In the genomic region with DNA sequence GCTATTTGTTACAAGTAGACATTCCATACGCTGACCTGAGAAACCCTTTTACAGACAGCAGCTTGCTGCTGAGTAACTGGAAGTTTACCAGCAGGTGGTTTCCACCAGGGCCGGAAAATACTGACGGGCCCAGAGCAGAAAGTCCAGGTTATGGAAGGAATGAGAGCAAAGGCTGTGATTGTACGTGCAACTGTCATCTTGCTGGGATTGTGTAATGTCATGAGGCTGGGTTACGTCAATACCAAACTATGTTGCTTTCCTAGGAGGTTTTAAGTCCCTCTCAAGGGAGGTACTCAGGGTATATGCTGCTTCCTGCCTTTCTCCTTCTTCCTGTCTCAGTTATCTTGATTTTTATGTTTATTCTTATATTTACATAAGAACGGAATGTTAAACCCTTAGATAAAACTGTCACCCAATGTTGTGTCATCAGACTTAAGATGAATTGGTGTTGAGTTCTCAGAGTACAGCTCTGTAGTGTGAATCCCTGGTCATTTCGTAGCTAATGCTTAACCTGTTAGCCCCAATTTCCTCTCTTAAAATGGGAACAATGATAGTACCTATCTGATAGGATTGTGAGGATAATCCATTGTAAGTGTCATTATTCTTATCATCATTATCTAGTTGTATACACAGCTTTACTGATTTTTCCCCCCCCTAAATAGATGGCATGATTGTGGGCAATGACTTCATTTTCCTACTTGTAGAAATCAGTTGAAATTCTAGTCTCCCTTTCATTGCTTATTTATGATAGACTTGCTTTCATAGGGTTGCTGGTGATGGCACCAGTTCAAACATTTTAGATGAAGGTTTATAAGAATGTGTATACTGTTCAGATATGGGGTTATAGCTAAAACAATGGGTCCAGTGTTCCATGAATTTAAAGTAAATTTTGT, we compare ENCODE assay signal across 8 cellular contexts.
DNase-seq lines count a peak whose midpoint lies in the region; ATAC-seq, FAIRE-seq and TF ChIP-seq lines count a peak whose summit lies in the region.

No MANE protein-coding gene starts in this region.

- peak; percentile 94 for DNase-seq in EH (ENCODE audit: low read depth)
- peak in 2 of 3 donors; percentile 63 to 78 for DNase-seq in Peyer's patch
- peak; percentile 86 for DNase-seq in fibroblast of gingiva (ENCODE audit: low read depth)
- DNase-seq in pancreas: peak in 3 of 6 donors; percentile 55 to 67 (median 59)
- DNase-seq in NCI-H1092 (lab: John Stamatoyannopoulos, UW): no peak
- DNase-seq in stimulated activated CD4-positive, alpha-beta T cell treated with anti-CD3 and anti-CD28 coated beads, Interleukin-12 subunit alpha, Interleukin-12 subunit beta, amount 100 ng/mL, for 4 hours: no peak
- no peak for DNase-seq in KG1 (lab: John Stamatoyannopoulos, UW)

- H3K4me3 ChIP-seq in Peyer's patch (no peak overlapping the region), pancreas (no peak overlapping the region)

- no peak for FAIRE-seq in pancreas (lab: Jason Lieb, UNC)

- WGBS in pancreas, 2 donors: 13 to 17% methylated on average over 7 of the region's 7 CpGs

- no peaks in the 10 kb centered on the region for H3K9me3 ChIP-seq in Peyer's patch
- no peaks in the 10 kb centered on the region for H3K9me3 ChIP-seq in pancreas

- no peaks in the 10 kb centered on the region for H3K27me3 ChIP-seq in Peyer's patch
- no peaks in the 10 kb centered on the region for H3K27me3 ChIP-seq in pancreas

- peak; percentile 65 to 83 (median 76) for ATAC-seq in pancreas
- no peak for ATAC-seq in GM21576 (IDR thresholded peaks at IDR 0.05; ENCODE audit: unreplicated experiment)

- TF ChIP-seq CTCF in Peyer's patch (IDR thresholded peaks at IDR 0.05): peak in 3 of 6 experiments; percentile 31 to 42 (median 37)
- no peak for TF ChIP-seq CTCF in pancreas (IDR thresholded peaks at IDR 0.05)

- H3K27ac ChIP-seq in Peyer's patch: peak overlapping the region in 3 of 4 donors; percentile 65 to 77 (median 76)
- peak overlapping the region; percentile 14 to 79 (median 59) for H3K27ac ChIP-seq in pancreas

- peaks cover 0 to 64% (median 4%) of the 10 kb centered on the region in 4 donors for H3K4me1 ChIP-seq in Peyer's patch
- peaks cover 52 to 71% (median 53%) of the 10 kb centered on the region in 3 donors for H3K4me1 ChIP-seq in pancreas

- no peaks in the 10 kb centered on the region for H3K36me3 ChIP-seq in Peyer's patch
- no peaks in the 10 kb centered on the region for H3K36me3 ChIP-seq in pancreas

- intact Hi-C loops in pancreas (cut with DNase I): no loop called here

- TF ChIP-seq POLR2A in Peyer's patch (IDR thresholded peaks at IDR 0.05): no peak

Comparison
In these comparisons a context has a peak if more than half of its experiments do, and no peak if none do; other contexts are left out.
1. DNase-seq: peak in EH (single experiment), Peyer's patch (2 of 3) and fibroblast of gingiva (single experiment); none in NCI-H1092 (single experiment), stimulated activated CD4-positive, alpha-beta T cell treated with anti-CD3 and anti-CD28 coated beads, Interleukin-12 subunit alpha, Interleukin-12 subunit beta, amount 100 ng/mL, for 4 hours (single experiment) and KG1 (single experiment).